Comparison of ENCODE assay signal across 1 cellular context in genomic region chr17:66317629-66318028, GRCh38.
TF ChIP-seq lines count a peak whose summit lies in the region.

No MANE protein-coding gene starts in this region.

TF ChIP-seq in GM23338, 12 proteins besides CTCF, POLR2A, EP300 and RAD21 (continued from another document):
- TF ChIP-seq REST (IDR thresholded peaks at IDR 0.05; ENCODE audit: unreplicated experiment) (no peak), JUNB (IDR thresholded peaks at IDR 0.05; ENCODE audit: unreplicated experiment) (no peak), NANOG (IDR thresholded peaks at IDR 0.05; ENCODE audit: borderline replicate concordance) (no peak), ZNF114 (CRISPR knock-in tag; IDR thresholded peaks at IDR 0.05) (no peak), ZNF331 (CRISPR knock-in tag; IDR thresholded peaks at IDR 0.05; ENCODE audit: low read depth) (no peak), ZNF462 (CRISPR knock-in tag; IDR thresholded peaks at IDR 0.05) (no peak), STAT1 (IDR thresholded peaks at IDR 0.05; ENCODE audit: unreplicated experiment) (no peak), POLR2AphosphoS5 (IDR thresholded peaks at IDR 0.05; ENCODE audit: low read depth) (no peak)
